In genomic region chr2:189261431-189261841, GRCh38 we compare ENCODE assay signal across 17 cellular contexts.
A peak's percentile ranks its signal among the peaks of the same experiment; 100 is the strongest.
DNase-seq lines count a peak whose midpoint lies in the region; ATAC-seq lines count a peak whose summit lies in the region.
"Had no signal": no experiment of that assay in that cellular context is flagged by ENCODE, and none has a peak within 500 bp of the region (broad histone marks: within the 10 kb centered on the region; RNA-seq: fewer than 3 reads in every experiment).

No MANE protein-coding gene starts in this region.

- H2AFZ ChIP-seq in ACC112 (ENCODE audit: low read length, unreplicated experiment): no peak overlapping the region

- peak; percentile 68 for DNase-seq in HT1080 (ENCODE audit: low read depth)
- peak; percentile 33 for DNase-seq in astrocyte of the hippocampus (ENCODE audit: low read depth, low spot score)
- DNase-seq in glomerular visceral epithelial cell (ENCODE audit: extremely low spot score): peak; percentile 16
- DNase-seq in inferior parietal cortex (ENCODE audit: extremely low spot score): no peak
- DNase-seq in mucosa of gallbladder (ENCODE audit: low spot score): no peak
- no peak for DNase-seq in cerebellar nuclear complex (lab: John Stamatoyannopoulos, UW)
- DNase-seq: activated B cell treated with CpG ODN at 0.5 μM for 24 hours; activated T-cell treated with anti-CD3 and anti-CD28 coated beads, Interleukin-2, amount 50 U/mL, for 72 hours; AML-193; dorsolateral prefrontal cortex; H9; hypothalamus; midbrain; Peyer's patch had no signal

- no peak for ATAC-seq in HG02970 (IDR thresholded peaks at IDR 0.05; ENCODE audit: low FRiP score, unreplicated experiment)
- ATAC-seq: activated T-cell treated with anti-CD3 and anti-CD28 coated beads, Interleukin-2, amount 50 U/mL, for 72 hours; K562 had no signal

- H3K4me3 ChIP-seq in ACC112 (ENCODE audit: low read depth, low read length): peak overlapping the region; percentile 19; the same call in 1 of the 2 replicates
- H3K4me3 ChIP-seq: dorsolateral prefrontal cortex, K562, Peyer's patch had no signal

- no peaks in the 10 kb centered on the region for H3K27me3 ChIP-seq in ACC112 (ENCODE audit: insufficient read depth, low read length)
- H3K27me3 ChIP-seq: dorsolateral prefrontal cortex, Peyer's patch had no signal

- no peaks in the 10 kb centered on the region for H3K79me2 ChIP-seq in ACC112 (ENCODE audit: control insufficient read depth, insufficient read depth, low read length, unreplicated experiment)

- H3K4me1 ChIP-seq in ACC112 (ENCODE audit: control insufficient read depth, insufficient read depth, low read length, unreplicated experiment): peaks cover 21% of the 10 kb centered on the region
- H3K4me1 ChIP-seq: Peyer's patch had no signal

- H3K27ac ChIP-seq in ACC112 (ENCODE audit: low read depth, low read length): peak overlapping the region; percentile 79
- H3K27ac ChIP-seq: dorsolateral prefrontal cortex, Peyer's patch had no signal

- H3K36me3 ChIP-seq in ACC112 (ENCODE audit: insufficient read depth, low read length): no peaks in the 10 kb centered on the region
- H3K36me3 ChIP-seq: Peyer's patch had no signal

Comparison
In these comparisons a context has a peak if more than half of its experiments do, and no peak if none do; other contexts are left out.
1. DNase-seq: peak in HT1080 (single experiment), astrocyte of the hippocampus (single experiment) and glomerular visceral epithelial cell (single experiment); none in inferior parietal cortex (single experiment), mucosa of gallbladder (single experiment) and cerebellar nuclear complex (0 of 2).